11 cellular contexts compared by ENCODE assay signal in genomic region chr5:134275822-134276221, GRCh38. TPM values are rescaled to one million over a fixed set of nuclear protein-coding genes. Genes with fewer than 3 reads are reported as not detected.
DNase-seq lines count a peak whose midpoint lies in the region; ATAC-seq lines count a peak whose summit lies in the region.
"Had no signal": no experiment of that assay in that cellular context is flagged by ENCODE, and none has a peak within 500 bp of the region (broad histone marks: within the 10 kb centered on the region; RNA-seq: fewer than 3 reads in every experiment).

No MANE protein-coding gene starts in this region.

- CTCF ChIA-PET in T-cell (lab: Charles Lee): interaction anchor here in 1 of 2 donors (0.5 kb wide), 1 partner anchor 22 kb away, joined by 3 read pairs; no protein-coding TSS in a partner anchor

- POLR2A ChIA-PET in T-cell (lab: Charles Lee): interaction anchor here in 1 of 2 donors (0.5 kb wide), 1 partner anchor 71 kb away, joined by 3 read pairs; no protein-coding TSS in a partner anchor

- ATAC-seq in HG02970 (IDR thresholded peaks at IDR 0.05; ENCODE audit: low FRiP score, unreplicated experiment): peak; percentile 60
- ATAC-seq in T-cell (replicated peaks in 1 of 4): no peak
- no peak for ATAC-seq in natural killer cell treated with Interleukin-12 subunit alpha and Interleukin-12 subunit beta and Interleukin-15 and Interleukin-18, amount 100 ng/mL, for 72 hours
- ATAC-seq: heart right ventricle had no signal

- H3K9me3 Mint-ChIP-seq in T-cell: no peaks in the 10 kb centered on the region
- peaks cover 8% of the 10 kb centered on the region for H3K9me3 Mint-ChIP-seq in natural killer cell treated with Interleukin-12 subunit alpha and Interleukin-12 subunit beta and Interleukin-15 and Interleukin-18, amount 100 ng/mL, for 72 hours

- H3K4me1 Mint-ChIP-seq in T-cell: peaks cover 0 to 5% (median 5%) of the 10 kb centered on the region in 3 donors
- no peaks in the 10 kb centered on the region for H3K4me1 Mint-ChIP-seq in natural killer cell treated with Interleukin-12 subunit alpha and Interleukin-12 subunit beta and Interleukin-15 and Interleukin-18, amount 100 ng/mL, for 72 hours (ENCODE audit: low read depth in 2 of 2)
- H3K4me1 Mint-ChIP-seq: nephron had no signal

- in situ Hi-C loops in KBM-7 (cut with MboI; ENCODE audit: low pct_unique_long_range_greater_than_20kb, low sequenced_read_pairs): no loop called here

- H3K27me3 Mint-ChIP-seq in T-cell: peaks cover under 1 to 8% of the 10 kb centered on the region in 2 donors
- H3K27me3 Mint-ChIP-seq in natural killer cell treated with Interleukin-12 subunit alpha and Interleukin-12 subunit beta and Interleukin-15 and Interleukin-18, amount 100 ng/mL, for 72 hours: peaks cover 15 to 19% of the 10 kb centered on the region in 2 donors

- no peaks in the 10 kb centered on the region for H3K36me3 Mint-ChIP-seq in T-cell
- H3K36me3 Mint-ChIP-seq in natural killer cell treated with Interleukin-12 subunit alpha and Interleukin-12 subunit beta and Interleukin-15 and Interleukin-18, amount 100 ng/mL, for 72 hours: peaks cover 5% of the 10 kb centered on the region

- no peak overlapping the region for H3K27ac Mint-ChIP-seq in T-cell
- no peak overlapping the region for H3K27ac Mint-ChIP-seq in natural killer cell treated with Interleukin-12 subunit alpha and Interleukin-12 subunit beta and Interleukin-15 and Interleukin-18, amount 100 ng/mL, for 72 hours
- H3K27ac Mint-ChIP-seq: nephron had no signal

- peak; percentile 68 for DNase-seq in DMS53 (lab: John Stamatoyannopoulos, UW)
- DNase-seq in GM19240 (ENCODE audit: insufficient read length, low spot score): peak; percentile 47
- peak; percentile 18 for DNase-seq in NCI-H2196 treated with DMSO at 0.1 percent for 48 hours (lab: John Stamatoyannopoulos, UW; ENCODE audit: unreplicated experiment)
- no peak for DNase-seq in KBM-7
- no peak for DNase-seq in AG08395 (ENCODE audit: low spot score)
- DNase-seq in T-cell: no peak
- DNase-seq in natural killer cell treated with Interleukin-12 subunit alpha and Interleukin-12 subunit beta and Interleukin-15 and Interleukin-18, amount 100 ng/mL, for 72 hours (ENCODE audit: low spot score): no peak
- DNase-seq: central memory CD4-positive, alpha-beta T cell; heart right ventricle had no signal

- no peak overlapping the region for H3K4me3 Mint-ChIP-seq in T-cell
- H3K4me3 Mint-ChIP-seq in natural killer cell treated with Interleukin-12 subunit alpha and Interleukin-12 subunit beta and Interleukin-15 and Interleukin-18, amount 100 ng/mL, for 72 hours: no peak overlapping the region
- H3K4me3 Mint-ChIP-seq: nephron had no signal

RNA-seq across cellular contexts. Expression of gene PPP2CA, which starts 49.9 kb away (rescaled TPM):
- 100 to 1,000 TPM in 3 of 5 donors, 10 to 100 TPM in 2; 87.1 to 168 (median 104) TPM for total RNA-seq in T-cell
- 100 to 1,000 TPM; 126 to 185 TPM for total RNA-seq in natural killer cell treated with Interleukin-12 subunit alpha and Interleukin-12 subunit beta and Interleukin-15 and Interleukin-18, amount 100 ng/mL, for 72 hours

Comparison
In these comparisons a context has a peak if more than half of its experiments do, and no peak if none do; other contexts are left out.
1. DNase-seq: peak in DMS53 (single experiment), GM19240 (single experiment) and NCI-H2196 treated with DMSO at 0.1 percent for 48 hours (single experiment); none in KBM-7 (single experiment), AG08395 (single experiment), T-cell (0 of 34) and natural killer cell treated with Interleukin-12 subunit alpha and Interleukin-12 subunit beta and Interleukin-15 and Interleukin-18, amount 100 ng/mL, for 72 hours (single experiment).